In the genomic region with DNA sequence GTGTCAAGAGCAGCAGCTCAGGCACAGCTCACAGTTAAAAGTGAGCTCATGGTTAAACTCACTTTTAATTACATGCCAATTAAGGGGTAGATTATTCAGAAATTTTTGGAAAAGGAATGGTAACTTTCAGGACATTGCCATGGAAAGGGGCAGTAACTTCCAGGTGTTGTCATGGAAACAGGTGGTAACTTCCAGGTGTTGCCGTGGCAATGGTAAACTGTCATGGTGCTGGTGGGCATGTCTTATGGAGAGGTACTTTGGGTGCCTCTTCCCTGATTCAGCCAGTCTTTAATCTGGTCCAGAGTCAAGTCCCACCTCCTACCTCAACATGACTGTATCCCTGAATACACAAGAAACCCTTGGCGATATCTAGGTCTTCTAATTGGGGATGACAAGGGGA, we compare ENCODE assay signal across 29 cellular contexts.
"Had no signal": no experiment of that assay in that cellular context is flagged by ENCODE, and none has a peak within 500 bp of the region (broad histone marks: within the 10 kb centered on the region; RNA-seq: fewer than 3 reads in every experiment).

No MANE protein-coding gene starts in this region.

- FAIRE-seq: colon, islet of Langerhans, urothelium cell line had no signal

- H3K9ac ChIP-seq: neural progenitor cell had no signal

- H3K4me3 Mint-ChIP-seq: naive thymus-derived CD4-positive, alpha-beta T cell; nephron; neural progenitor cell; stimulated activated memory B cell treated with anti-CD40 and anti-IgM and Interleukin-4, amounts not matched to agents 10 μg/mL and 1 μg/mL and 100 μg/mL, for 72 hours; type B pancreatic cell had no signal

- H3K4me3 ChIP-seq: dorsolateral prefrontal cortex, gastroesophageal sphincter, heart left ventricle, hepatocyte, left lung, neural progenitor cell, psoas muscle, skin epidermis, spleen, testis, tibial artery had no signal

- H3K4me1 ChIP-seq: foreskin keratinocyte, gastroesophageal sphincter, heart left ventricle, left lung, neural progenitor cell, psoas muscle, spleen, testis, tibial artery had no signal

- ATAC-seq: esophagus mucosa; foreskin keratinocyte; gastroesophageal sphincter; heart left ventricle; left cardiac atrium; left lung; naive thymus-derived CD4-positive, alpha-beta T cell; psoas muscle; right cardiac atrium; stimulated activated memory B cell treated with anti-CD40 and anti-IgM and Interleukin-4, amounts not matched to agents 10 μg/mL and 1 μg/mL and 100 μg/mL, for 72 hours; stimulated activated naive CD8-positive, alpha-beta T cell treated with anti-CD3 and anti-CD28 coated beads, Interleukin-15, Interleukin-2, amounts not matched to agents 100 U/mL and 50 U/mL, for 24 hours had no signal

- H3K27ac ChIP-seq: dorsolateral prefrontal cortex, epithelial cell of prostate, foreskin keratinocyte, gastroesophageal sphincter, heart left ventricle, hepatocyte, left lung, neural progenitor cell, psoas muscle, skin epidermis, spleen, testis, tibial artery had no signal

- H3K36me3 ChIP-seq: gastroesophageal sphincter, heart left ventricle, left lung, neural progenitor cell, spleen, tibial artery had no signal

- H3K27me3 Mint-ChIP-seq: stimulated activated memory B cell treated with anti-CD40 and anti-IgM and Interleukin-4, amounts not matched to agents 10 μg/mL and 1 μg/mL and 100 μg/mL, for 72 hours; type B pancreatic cell had no signal

- DNase-seq: dorsolateral prefrontal cortex; effector CD4-positive, alpha-beta T cell; heart left ventricle; left cardiac atrium; left lung; mesenchymal stem cell; midbrain; naive thymus-derived CD4-positive, alpha-beta T cell; psoas muscle; right cardiac atrium; spleen; stimulated activated CD4-positive, alpha-beta T cell treated with anti-CD3 and anti-CD28 coated beads, Interleukin-4, amount 100 ng/mL, for 4 hours; stimulated activated naive CD8-positive, alpha-beta T cell treated with anti-CD3 and anti-CD28 coated beads, Interleukin-15, Interleukin-2, amounts not matched to agents 100 U/mL and 50 U/mL, for 24 hours; substantia nigra; testis; tibial artery had no signal

- H3K4me2 ChIP-seq: hepatocyte, neural progenitor cell had no signal

- H3K4me1 Mint-ChIP-seq: naive thymus-derived CD4-positive, alpha-beta T cell; nephron; neural progenitor cell; stimulated activated memory B cell treated with anti-CD40 and anti-IgM and Interleukin-4, amounts not matched to agents 10 μg/mL and 1 μg/mL and 100 μg/mL, for 72 hours had no signal

- H3K27ac Mint-ChIP-seq: naive thymus-derived CD4-positive, alpha-beta T cell; nephron; neural progenitor cell; stimulated activated memory B cell treated with anti-CD40 and anti-IgM and Interleukin-4, amounts not matched to agents 10 μg/mL and 1 μg/mL and 100 μg/mL, for 72 hours; type B pancreatic cell had no signal

- H3K79me2 ChIP-seq: hepatocyte had no signal

- H2AFZ ChIP-seq: hepatocyte, neural progenitor cell had no signal

- H3K9me3 Mint-ChIP-seq: nephron had no signal

- H3K36me3 Mint-ChIP-seq: neural progenitor cell; stimulated activated memory B cell treated with anti-CD40 and anti-IgM and Interleukin-4, amounts not matched to agents 10 μg/mL and 1 μg/mL and 100 μg/mL, for 72 hours; type B pancreatic cell had no signal

- H3K27me3 ChIP-seq: dorsolateral prefrontal cortex, foreskin keratinocyte, heart left ventricle, hepatocyte, left lung, neural progenitor cell, spleen, testis, tibial artery had no signal

- H3K9me3 ChIP-seq: psoas muscle, testis, tibial artery had no signal
